In the genomic region with DNA sequence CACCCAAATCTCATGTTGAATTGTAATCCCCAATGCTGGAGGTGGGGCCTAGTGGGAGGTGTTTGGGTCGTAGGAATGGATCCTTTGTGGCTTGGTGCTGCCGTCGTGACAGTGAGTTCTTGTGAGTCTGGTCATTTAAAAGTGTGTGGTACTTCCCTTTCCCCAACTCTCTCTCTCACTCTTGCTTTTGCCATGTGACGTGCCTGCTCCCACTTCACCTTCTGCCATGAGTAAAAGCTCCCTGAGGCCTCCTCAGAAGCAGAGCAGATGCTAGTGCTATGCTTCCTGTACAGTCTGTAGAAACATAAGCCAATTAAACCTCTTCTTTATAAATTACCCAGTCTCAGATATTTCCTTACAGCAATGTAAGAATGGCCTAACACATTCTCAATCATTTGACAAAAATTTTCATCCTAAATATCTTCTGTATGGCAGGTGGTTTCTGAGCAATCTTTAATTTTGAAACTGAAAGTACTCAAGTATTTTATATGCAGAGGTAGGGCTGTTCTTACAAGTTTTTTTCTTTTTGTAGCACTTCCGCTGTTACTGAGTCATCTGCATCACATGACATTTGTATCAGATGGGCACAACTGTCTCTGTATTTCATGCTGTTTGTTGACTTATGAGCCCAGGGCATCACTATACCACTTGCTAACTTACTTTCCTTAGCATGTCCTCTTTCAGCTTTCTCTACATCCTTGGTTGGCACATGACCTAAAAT, we compare ENCODE assay signal across 9 cellular contexts. TPM values are rescaled to one million over a fixed set of nuclear protein-coding genes. Genes with fewer than 3 reads are reported as not detected.
DNase-seq lines count a peak whose midpoint lies in the region; ATAC-seq and TF ChIP-seq lines count a peak whose summit lies in the region.
"Had no signal": no experiment of that assay in that cellular context is flagged by ENCODE, and none has a peak within 500 bp of the region (broad histone marks: within the 10 kb centered on the region; RNA-seq: fewer than 3 reads in every experiment).

No MANE protein-coding gene starts in this region.

- H3K9me3 ChIP-seq in parathyroid adenoma (ENCODE audit: control insufficient read depth, low read length): no peaks in the 10 kb centered on the region
- H3K9me3 ChIP-seq: SJSA1 had no signal

- no peak overlapping the region for H3K9ac ChIP-seq in parathyroid adenoma

- TF ChIP-seq CTCF in parathyroid adenoma (IDR thresholded peaks at IDR 0.05): no peak

- DNase-seq in dermis blood vessel endothelial cell: peak; percentile 77
- DNase-seq in NCI-H2227 treated with DMSO at 0.1 percent for 48 hours (lab: John Stamatoyannopoulos, UW): no peak
- DNase-seq in NCI-H146 treated with DMSO at 0.1 percent for 48 hours (lab: John Stamatoyannopoulos, UW; ENCODE audit: unreplicated experiment): no peak
- DNase-seq in head of caudate nucleus: no peak

- H3K27me3 ChIP-seq in parathyroid adenoma (ENCODE audit: control insufficient read depth, insufficient read depth, low read length): no peaks in the 10 kb centered on the region
- H3K27me3 ChIP-seq: SJSA1 had no signal

- intact Hi-C loops in head of caudate nucleus (cut with DNase I): no loop called here

- no peaks in the 10 kb centered on the region for H3K79me2 ChIP-seq in parathyroid adenoma

- peaks cover 41% of the 10 kb centered on the region for H3K9me3 Mint-ChIP-seq in T-helper 1 cell treated with Interleukin-12 subunit alpha and Interleukin-12 subunit beta and Interleukin-4 antibody, amounts not matched to agents 30 μg/mL and 1 μg/mL, for 36 hours

- peak overlapping the region; percentile 4 for H3K27ac ChIP-seq in parathyroid adenoma
- H3K27ac ChIP-seq: SJSA1 had no signal

- ATAC-seq in GM18508 (IDR thresholded peaks at IDR 0.05; ENCODE audit: insufficient read depth, unreplicated experiment) (peak; percentile 70), HG02943 (IDR thresholded peaks at IDR 0.05; ENCODE audit: low read depth, unreplicated experiment) (peak; percentile 72)

- H3K4me1 Mint-ChIP-seq in T-helper 1 cell treated with Interleukin-12 subunit alpha and Interleukin-12 subunit beta and Interleukin-4 antibody, amounts not matched to agents 30 μg/mL and 1 μg/mL, for 36 hours (ENCODE audit: low read depth): peaks cover 40% of the 10 kb centered on the region

- no peaks in the 10 kb centered on the region for H3K4me1 ChIP-seq in parathyroid adenoma

- no peak overlapping the region for H3K4me3 ChIP-seq in parathyroid adenoma (ENCODE audit: low read depth, low read length)
- H3K4me3 ChIP-seq: SJSA1 had no signal

- H3K27ac Mint-ChIP-seq in T-helper 1 cell treated with Interleukin-12 subunit alpha and Interleukin-12 subunit beta and Interleukin-4 antibody, amounts not matched to agents 30 μg/mL and 1 μg/mL, for 36 hours: peak overlapping the region; percentile 98

- H3K4me2 ChIP-seq in parathyroid adenoma (ENCODE audit: low read length): no peak overlapping the region

- no peaks in the 10 kb centered on the region for H3K36me3 ChIP-seq in parathyroid adenoma (ENCODE audit: control insufficient read depth, insufficient read depth, low read length)
- H3K36me3 ChIP-seq: SJSA1 had no signal

- H3K4me3 Mint-ChIP-seq in T-helper 1 cell treated with Interleukin-12 subunit alpha and Interleukin-12 subunit beta and Interleukin-4 antibody, amounts not matched to agents 30 μg/mL and 1 μg/mL, for 36 hours: peak overlapping the region; percentile 52

- H3K27me3 Mint-ChIP-seq in T-helper 1 cell treated with Interleukin-12 subunit alpha and Interleukin-12 subunit beta and Interleukin-4 antibody, amounts not matched to agents 30 μg/mL and 1 μg/mL, for 36 hours (ENCODE audit: low read depth): no peaks in the 10 kb centered on the region

- peaks cover 52% of the 10 kb centered on the region for H3K36me3 Mint-ChIP-seq in T-helper 1 cell treated with Interleukin-12 subunit alpha and Interleukin-12 subunit beta and Interleukin-4 antibody, amounts not matched to agents 30 μg/mL and 1 μg/mL, for 36 hours (ENCODE audit: low read depth)

- H2AFZ ChIP-seq in parathyroid adenoma: no peak overlapping the region

RNA-seq across cellular contexts. Expression of a gene that starts 8.8 kb away (rescaled TPM):
- 9.7 and 14.6 TPM in 2 replicates for total RNA-seq in dermis blood vessel endothelial cell
